ENCODE assay signal across 1 cellular context in genomic region chr9:125261501-125262216, GRCh38.
TF ChIP-seq lines count a peak whose summit lies in the region.

GAPVD1 (plus strand) TSS chr9:125261826; CDS start chr9:125298922, 37,096 bp downstream.

TF ChIP-seq in K562, 482 proteins besides CTCF, POLR2A, EP300 and RAD21 (continued from another document and continues in another):
- no peak for TF ChIP-seq NFE2L1 (tag; IDR thresholded peaks at IDR 0.05; ENCODE audit: borderline replicate concordance, low read depth)
- TF ChIP-seq GABPB2 (CRISPR knock-in tag; conservative IDR thresholded peaks at IDR 0.05) = no peak
- TF ChIP-seq PHF21A (IDR thresholded peaks at IDR 0.05; ENCODE audit: borderline replicate concordance, low read depth) = peak; percentile 92
- peak; percentile 41 for TF ChIP-seq SAP30 (IDR thresholded peaks at IDR 0.05; ENCODE audit: borderline replicate concordance, insufficient read depth, low read depth, low read length, poor library complexity, severe bottlenecking)
- peak; percentile 97 for TF ChIP-seq ETV1 (tag; conservative IDR thresholded peaks at IDR 0.05; ENCODE audit: low read depth)
- TF ChIP-seq EGR1 (conservative IDR thresholded peaks at IDR 0.05) = peak; percentile 61
- peak; percentile 93 for TF ChIP-seq TFAP4 (CRISPR knock-in tag; IDR thresholded peaks at IDR 0.05; ENCODE audit: borderline replicate concordance)
- TF ChIP-seq CREB1 (IDR thresholded peaks at IDR 0.05) = no peak
- 0 out of 2 replicates have a peak, but pooled peaks have one; percentile 38 for TF ChIP-seq CREB1 (CRISPR knock-in tag; IDR thresholded peaks at IDR 0.05)
- no peak for TF ChIP-seq YBX1 (IDR thresholded peaks at IDR 0.05)
- peak; percentile 76 for TF ChIP-seq ZNF592 (IDR thresholded peaks at IDR 0.05)
- TF ChIP-seq ZNF551 (CRISPR knock-in tag; IDR thresholded peaks at IDR 0.05) = no peak
- TF ChIP-seq SP1 (CRISPR knock-in tag; IDR thresholded peaks at IDR 0.05) = peak; percentile 25; the same call in 1 of the 2 replicates
- no peak for TF ChIP-seq BDP1 (IDR thresholded peaks at IDR 0.05; ENCODE audit: insufficient read depth, insufficient read length)
- TF ChIP-seq HLTF (IDR thresholded peaks at IDR 0.05) = no peak; the same call in 1 of the 2 replicates
- TF ChIP-seq ZNF584 (CRISPR knock-in tag; IDR thresholded peaks at IDR 0.05; ENCODE audit: low read depth) = no peak
- no peak for TF ChIP-seq RFX1 (IDR thresholded peaks at IDR 0.05)
- no peak for TF ChIP-seq STAT6 (CRISPR knock-in tag; IDR thresholded peaks at IDR 0.05)
- TF ChIP-seq FOS (IDR thresholded peaks at IDR 0.05; ENCODE audit: extremely low read depth, insufficient read length) = no peak
- no peak for TF ChIP-seq SMARCA4 (IDR thresholded peaks at IDR 0.05)
- no peak for TF ChIP-seq ARID3A (IDR thresholded peaks at IDR 0.05; ENCODE audit: borderline replicate concordance, low read depth, low read length)
- TF ChIP-seq ZNF318 (IDR thresholded peaks at IDR 0.05; ENCODE audit: borderline replicate concordance in 1 of 2, low read depth in 1 of 2) = no peak
- TF ChIP-seq TSC22D4 (tag; IDR thresholded peaks at IDR 0.05) = no peak
- peak; percentile 71 for TF ChIP-seq KDM5B (IDR thresholded peaks at IDR 0.05; ENCODE audit: insufficient replicate concordance, low read depth, low read length)
- TF ChIP-seq SMARCE1 (IDR thresholded peaks at IDR 0.05) = no peak; the same call in 1 of the 2 replicates
- TF ChIP-seq ZBTB5 (IDR thresholded peaks at IDR 0.05) = peak; percentile 56; the same call in 1 of the 2 replicates
- peak; percentile 82 for TF ChIP-seq E2F4 (CRISPR knock-in tag; IDR thresholded peaks at IDR 0.05; ENCODE audit: low read depth)
- TF ChIP-seq CHD4 (IDR thresholded peaks at IDR 0.05; ENCODE audit: insufficient read depth, insufficient replicate concordance, low read depth, low read length, poor library complexity, severe bottlenecking) = no peak
- no peak for TF ChIP-seq BACH1 (tag; IDR thresholded peaks at IDR 0.05)
- TF ChIP-seq HDAC2 (IDR thresholded peaks at IDR 0.05) = no peak
- TF ChIP-seq ZNF644 (tag; IDR thresholded peaks at IDR 0.05; ENCODE audit: low read depth) = peak; percentile 46; the same call in 1 of the 2 replicates
- TF ChIP-seq CBFA2T3 (IDR thresholded peaks at IDR 0.05) = no peak
- peak; percentile 63; the same call in 1 of the 2 replicates for TF ChIP-seq LARP7 (IDR thresholded peaks at IDR 0.05)
- TF ChIP-seq ZBTB43 (CRISPR knock-in tag; IDR thresholded peaks at IDR 0.05) = no peak
- no peak for TF ChIP-seq GTF2B (IDR thresholded peaks at IDR 0.05; ENCODE audit: extremely low read depth, insufficient read length)
- TF ChIP-seq MAZ (CRISPR knock-in tag; conservative IDR thresholded peaks at IDR 0.05 in 1 of 2, IDR thresholded peaks at IDR 0.05 in 1 of 2) = peak; percentile 82 to 88
